Comparison of ENCODE assay signal across 1 cellular context in the genomic region with DNA sequence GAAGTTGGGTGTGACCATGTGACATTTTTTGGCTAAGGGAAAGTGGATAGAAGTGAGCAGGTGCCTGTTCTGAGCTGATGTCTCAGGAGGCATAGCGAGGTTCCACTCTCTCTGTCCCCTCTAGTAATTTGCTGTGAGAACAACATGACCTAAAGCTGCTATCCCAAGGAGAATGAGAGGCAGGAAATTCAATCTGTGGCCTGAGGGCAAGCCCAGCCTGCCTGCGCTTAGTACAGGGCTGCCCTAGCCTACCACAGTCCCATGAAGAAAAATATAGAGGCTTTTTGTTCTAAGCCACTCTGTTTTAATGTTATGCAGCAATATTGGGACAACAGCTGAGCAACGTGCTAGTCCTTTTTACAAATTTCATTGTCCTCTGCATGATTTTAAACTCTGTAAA.
TF ChIP-seq lines count a peak whose summit lies in the region.

No MANE protein-coding gene starts in this region.

TF ChIP-seq in WTC11, 78 proteins besides CTCF, POLR2A, EP300 and RAD21 (continued from another document):
- no peak for TF ChIP-seq FOXP1 (CRISPR knock-in tag; IDR thresholded peaks at IDR 0.05; ENCODE audit: borderline replicate concordance)
- no peak for TF ChIP-seq SMAD4 (CRISPR knock-in tag; IDR thresholded peaks at IDR 0.05)
- TF ChIP-seq KAT7 (CRISPR knock-in tag; IDR thresholded peaks at IDR 0.05; ENCODE audit: borderline replicate concordance) = no peak
- TF ChIP-seq, protein P1, sequence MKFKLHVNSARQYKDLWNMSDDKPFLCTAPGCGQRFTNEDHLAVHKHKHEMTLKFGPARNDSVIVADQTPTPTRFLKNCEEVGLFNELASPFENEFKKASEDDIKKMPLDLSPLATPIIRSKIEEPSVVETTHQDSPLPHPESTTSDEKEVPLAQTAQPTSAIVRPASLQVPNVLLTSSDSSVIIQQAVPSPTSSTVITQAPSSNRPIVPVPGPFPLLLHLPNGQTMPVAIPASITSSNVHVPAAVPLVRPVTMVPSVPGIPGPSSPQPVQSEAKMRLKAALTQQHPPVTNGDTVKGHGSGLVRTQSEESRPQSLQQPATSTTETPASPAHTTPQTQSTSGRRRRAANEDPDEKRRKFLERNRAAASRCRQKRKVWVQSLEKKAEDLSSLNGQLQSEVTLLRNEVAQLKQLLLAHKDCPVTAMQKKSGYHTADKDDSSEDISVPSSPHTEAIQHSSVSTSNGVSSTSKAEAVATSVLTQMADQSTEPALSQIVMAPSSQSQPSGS (CRISPR knock-in tag; IDR thresholded peaks at IDR 0.05; ENCODE audit: borderline replicate concordance, low read depth) = no peak
- TF ChIP-seq NR3C1 (CRISPR knock-in tag; conservative IDR thresholded peaks at IDR 0.05; ENCODE audit: low read depth) = no peak
- no peak for TF ChIP-seq RELA (CRISPR knock-in tag; IDR thresholded peaks at IDR 0.05; ENCODE audit: borderline replicate concordance)
- TF ChIP-seq ZNF138 (CRISPR knock-in tag; conservative IDR thresholded peaks at IDR 0.05) = no peak
- TF ChIP-seq, protein P2, sequence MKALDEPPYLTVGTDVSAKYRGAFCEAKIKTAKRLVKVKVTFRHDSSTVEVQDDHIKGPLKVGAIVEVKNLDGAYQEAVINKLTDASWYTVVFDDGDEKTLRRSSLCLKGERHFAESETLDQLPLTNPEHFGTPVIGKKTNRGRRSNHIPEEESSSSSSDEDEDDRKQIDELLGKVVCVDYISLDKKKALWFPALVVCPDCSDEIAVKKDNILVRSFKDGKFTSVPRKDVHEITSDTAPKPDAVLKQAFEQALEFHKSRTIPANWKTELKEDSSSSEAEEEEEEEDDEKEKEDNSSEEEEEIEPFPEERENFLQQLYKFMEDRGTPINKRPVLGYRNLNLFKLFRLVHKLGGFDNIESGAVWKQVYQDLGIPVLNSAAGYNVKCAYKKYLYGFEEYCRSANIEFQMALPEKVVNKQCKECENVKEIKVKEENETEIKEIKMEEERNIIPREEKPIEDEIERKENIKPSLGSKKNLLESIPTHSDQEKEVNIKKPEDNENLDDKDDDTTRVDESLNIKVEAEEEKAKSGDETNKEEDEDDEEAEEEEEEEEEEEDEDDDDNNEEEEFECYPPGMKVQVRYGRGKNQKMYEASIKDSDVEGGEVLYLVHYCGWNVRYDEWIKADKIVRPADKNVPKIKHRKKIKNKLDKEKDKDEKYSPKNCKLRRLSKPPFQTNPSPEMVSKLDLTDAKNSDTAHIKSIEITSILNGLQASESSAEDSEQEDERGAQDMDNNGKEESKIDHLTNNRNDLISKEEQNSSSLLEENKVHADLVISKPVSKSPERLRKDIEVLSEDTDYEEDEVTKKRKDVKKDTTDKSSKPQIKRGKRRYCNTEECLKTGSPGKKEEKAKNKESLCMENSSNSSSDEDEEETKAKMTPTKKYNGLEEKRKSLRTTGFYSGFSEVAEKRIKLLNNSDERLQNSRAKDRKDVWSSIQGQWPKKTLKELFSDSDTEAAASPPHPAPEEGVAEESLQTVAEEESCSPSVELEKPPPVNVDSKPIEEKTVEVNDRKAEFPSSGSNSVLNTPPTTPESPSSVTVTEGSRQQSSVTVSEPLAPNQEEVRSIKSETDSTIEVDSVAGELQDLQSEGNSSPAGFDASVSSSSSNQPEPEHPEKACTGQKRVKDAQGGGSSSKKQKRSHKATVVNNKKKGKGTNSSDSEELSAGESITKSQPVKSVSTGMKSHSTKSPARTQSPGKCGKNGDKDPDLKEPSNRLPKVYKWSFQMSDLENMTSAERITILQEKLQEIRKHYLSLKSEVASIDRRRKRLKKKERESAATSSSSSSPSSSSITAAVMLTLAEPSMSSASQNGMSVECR (CRISPR knock-in tag; IDR thresholded peaks at IDR 0.05; ENCODE audit: borderline replicate concordance) = no peak
- TF ChIP-seq TP53 (CRISPR knock-in tag; IDR thresholded peaks at IDR 0.05) = no peak
- no peak for TF ChIP-seq CREB1 (CRISPR knock-in tag; IDR thresholded peaks at IDR 0.05)
- TF ChIP-seq ZNF317 (CRISPR knock-in tag; IDR thresholded peaks at IDR 0.05; ENCODE audit: borderline replicate concordance, low read depth) = no peak
- TF ChIP-seq, protein P3, sequence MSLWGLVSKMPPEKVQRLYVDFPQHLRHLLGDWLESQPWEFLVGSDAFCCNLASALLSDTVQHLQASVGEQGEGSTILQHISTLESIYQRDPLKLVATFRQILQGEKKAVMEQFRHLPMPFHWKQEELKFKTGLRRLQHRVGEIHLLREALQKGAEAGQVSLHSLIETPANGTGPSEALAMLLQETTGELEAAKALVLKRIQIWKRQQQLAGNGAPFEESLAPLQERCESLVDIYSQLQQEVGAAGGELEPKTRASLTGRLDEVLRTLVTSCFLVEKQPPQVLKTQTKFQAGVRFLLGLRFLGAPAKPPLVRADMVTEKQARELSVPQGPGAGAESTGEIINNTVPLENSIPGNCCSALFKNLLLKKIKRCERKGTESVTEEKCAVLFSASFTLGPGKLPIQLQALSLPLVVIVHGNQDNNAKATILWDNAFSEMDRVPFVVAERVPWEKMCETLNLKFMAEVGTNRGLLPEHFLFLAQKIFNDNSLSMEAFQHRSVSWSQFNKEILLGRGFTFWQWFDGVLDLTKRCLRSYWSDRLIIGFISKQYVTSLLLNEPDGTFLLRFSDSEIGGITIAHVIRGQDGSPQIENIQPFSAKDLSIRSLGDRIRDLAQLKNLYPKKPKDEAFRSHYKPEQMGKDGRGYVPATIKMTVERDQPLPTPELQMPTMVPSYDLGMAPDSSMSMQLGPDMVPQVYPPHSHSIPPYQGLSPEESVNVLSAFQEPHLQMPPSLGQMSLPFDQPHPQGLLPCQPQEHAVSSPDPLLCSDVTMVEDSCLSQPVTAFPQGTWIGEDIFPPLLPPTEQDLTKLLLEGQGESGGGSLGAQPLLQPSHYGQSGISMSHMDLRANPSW (CRISPR knock-in tag; conservative IDR thresholded peaks at IDR 0.05; ENCODE audit: low read depth) = no peak
- no peak for TF ChIP-seq NR2C2 (CRISPR knock-in tag; IDR thresholded peaks at IDR 0.05)
- TF ChIP-seq, protein P4, sequence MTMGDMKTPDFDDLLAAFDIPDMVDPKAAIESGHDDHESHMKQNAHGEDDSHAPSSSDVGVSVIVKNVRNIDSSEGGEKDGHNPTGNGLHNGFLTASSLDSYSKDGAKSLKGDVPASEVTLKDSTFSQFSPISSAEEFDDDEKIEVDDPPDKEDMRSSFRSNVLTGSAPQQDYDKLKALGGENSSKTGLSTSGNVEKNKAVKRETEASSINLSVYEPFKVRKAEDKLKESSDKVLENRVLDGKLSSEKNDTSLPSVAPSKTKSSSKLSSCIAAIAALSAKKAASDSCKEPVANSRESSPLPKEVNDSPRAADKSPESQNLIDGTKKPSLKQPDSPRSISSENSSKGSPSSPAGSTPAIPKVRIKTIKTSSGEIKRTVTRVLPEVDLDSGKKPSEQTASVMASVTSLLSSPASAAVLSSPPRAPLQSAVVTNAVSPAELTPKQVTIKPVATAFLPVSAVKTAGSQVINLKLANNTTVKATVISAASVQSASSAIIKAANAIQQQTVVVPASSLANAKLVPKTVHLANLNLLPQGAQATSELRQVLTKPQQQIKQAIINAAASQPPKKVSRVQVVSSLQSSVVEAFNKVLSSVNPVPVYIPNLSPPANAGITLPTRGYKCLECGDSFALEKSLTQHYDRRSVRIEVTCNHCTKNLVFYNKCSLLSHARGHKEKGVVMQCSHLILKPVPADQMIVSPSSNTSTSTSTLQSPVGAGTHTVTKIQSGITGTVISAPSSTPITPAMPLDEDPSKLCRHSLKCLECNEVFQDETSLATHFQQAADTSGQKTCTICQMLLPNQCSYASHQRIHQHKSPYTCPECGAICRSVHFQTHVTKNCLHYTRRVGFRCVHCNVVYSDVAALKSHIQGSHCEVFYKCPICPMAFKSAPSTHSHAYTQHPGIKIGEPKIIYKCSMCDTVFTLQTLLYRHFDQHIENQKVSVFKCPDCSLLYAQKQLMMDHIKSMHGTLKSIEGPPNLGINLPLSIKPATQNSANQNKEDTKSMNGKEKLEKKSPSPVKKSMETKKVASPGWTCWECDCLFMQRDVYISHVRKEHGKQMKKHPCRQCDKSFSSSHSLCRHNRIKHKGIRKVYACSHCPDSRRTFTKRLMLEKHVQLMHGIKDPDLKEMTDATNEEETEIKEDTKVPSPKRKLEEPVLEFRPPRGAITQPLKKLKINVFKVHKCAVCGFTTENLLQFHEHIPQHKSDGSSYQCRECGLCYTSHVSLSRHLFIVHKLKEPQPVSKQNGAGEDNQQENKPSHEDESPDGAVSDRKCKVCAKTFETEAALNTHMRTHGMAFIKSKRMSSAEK (CRISPR knock-in tag; IDR thresholded peaks at IDR 0.05; ENCODE audit: borderline replicate concordance) = no peak
- no peak for TF ChIP-seq NFE2L1 (CRISPR knock-in tag; IDR thresholded peaks at IDR 0.05)
TF ChIP-seq in WTC11: peak in this region for 0.
